28 cellular contexts compared by ENCODE assay signal in genomic region chr6:100177956-100178355, GRCh38.
DNase-seq lines count a peak whose midpoint lies in the region; ATAC-seq and TF ChIP-seq lines count a peak whose summit lies in the region.
"Had no signal": no experiment of that assay in that cellular context is flagged by ENCODE, and none has a peak within 500 bp of the region (broad histone marks: within the 10 kb centered on the region; RNA-seq: fewer than 3 reads in every experiment).

No MANE protein-coding gene starts in this region.

- H3K36me3 ChIP-seq in fibroblast of lung (ENCODE audit: control insufficient read depth, insufficient read depth, low read length) = no peaks in the 10 kb centered on the region
- H3K36me3 ChIP-seq: ascending aorta had no signal

- H3K4me2 ChIP-seq in fibroblast of lung (ENCODE audit: extremely low read depth, insufficient read depth, low read length) = no peak overlapping the region
- H3K4me2 ChIP-seq: hepatocyte had no signal

- no peaks in the 10 kb centered on the region for H3K9me3 ChIP-seq in fibroblast of lung (ENCODE audit: control insufficient read depth, insufficient read depth, low read depth, low read length)
- H3K9me3 ChIP-seq: ascending aorta had no signal

- H2AFZ ChIP-seq in fibroblast of lung (ENCODE audit: low read length) = no peak overlapping the region
- H2AFZ ChIP-seq: hepatocyte had no signal

- no peak overlapping the region for H3K4me3 ChIP-seq in AG10803 (ENCODE audit: low read length)
- H3K4me3 ChIP-seq in fibroblast of lung (replicated peaks in 1 of 4; ENCODE audit: control extremely low read depth in 1 of 4, insufficient read depth in 1 of 4, low read depth in 3 of 4, low read length in 4 of 4) = no peak overlapping the region
- H3K4me3 ChIP-seq: ascending aorta, hepatocyte had no signal

- H3K4me3 Mint-ChIP-seq in activated T-helper 2 cell treated with anti-CD3 and anti-CD28 coated beads, Interferon-gamma antibody, Interleukin-2, Interleukin-4, amounts not matched to agents 10 μg/mL and 5 μg/mL and 100 μg/mL, durations not matched to agents 14 hours and 24 hours and 36 hours (ENCODE audit: low read depth) = no peak overlapping the region
- H3K4me3 Mint-ChIP-seq in glutamatergic neuron (ENCODE audit: unreplicated experiment) = no peak overlapping the region
- H3K4me3 Mint-ChIP-seq: activated naive CD4-positive, alpha-beta T cell treated with anti-CD3 and anti-CD28 coated beads, Interleukin-2, amount 50 U/mL, for 24 hours; activated T-helper 1 cell treated with anti-CD3 and anti-CD28 coated beads, Interleukin-12 subunit alpha, Interleukin-12 subunit beta, Interleukin-2, Interleukin-4 antibody, amounts not matched to agents 30 ng/mL and 10 ng/mL and 1 ng/mL, durations not matched to agents 14 hours and 24 hours and 36 hours; naive thymus-derived CD4-positive, alpha-beta T cell; type B pancreatic cell had no signal

- H3K9ac ChIP-seq in fibroblast of lung (ENCODE audit: insufficient read depth, low read length) = no peak overlapping the region

- no peaks in the 10 kb centered on the region for H3K79me2 ChIP-seq in fibroblast of lung (ENCODE audit: control insufficient read depth, insufficient read depth, low read length)
- H3K79me2 ChIP-seq: hepatocyte had no signal

- no peaks in the 10 kb centered on the region for H3K36me3 Mint-ChIP-seq in activated T-helper 2 cell treated with anti-CD3 and anti-CD28 coated beads, Interferon-gamma antibody, Interleukin-2, Interleukin-4, amounts not matched to agents 10 μg/mL and 5 μg/mL and 100 μg/mL, durations not matched to agents 14 hours and 24 hours and 36 hours (ENCODE audit: low read depth)
- H3K36me3 Mint-ChIP-seq in glutamatergic neuron (ENCODE audit: unreplicated experiment) = no peaks in the 10 kb centered on the region
- H3K36me3 Mint-ChIP-seq: activated naive CD4-positive, alpha-beta T cell treated with anti-CD3 and anti-CD28 coated beads, Interleukin-2, amount 50 U/mL, for 24 hours; naive thymus-derived CD4-positive, alpha-beta T cell; type B pancreatic cell had no signal

- peaks cover 2% of the 10 kb centered on the region for H3K27me3 Mint-ChIP-seq in activated T-helper 2 cell treated with anti-CD3 and anti-CD28 coated beads, Interferon-gamma antibody, Interleukin-2, Interleukin-4, amounts not matched to agents 10 μg/mL and 5 μg/mL and 100 μg/mL, durations not matched to agents 14 hours and 24 hours and 36 hours (ENCODE audit: low read depth)
- peaks cover 4% of the 10 kb centered on the region for H3K27me3 Mint-ChIP-seq in glutamatergic neuron (ENCODE audit: unreplicated experiment)

- H3K9me3 Mint-ChIP-seq in activated T-helper 2 cell treated with anti-CD3 and anti-CD28 coated beads, Interferon-gamma antibody, Interleukin-2, Interleukin-4, amounts not matched to agents 10 μg/mL and 5 μg/mL and 100 μg/mL, durations not matched to agents 14 hours and 24 hours and 36 hours = no peaks in the 10 kb centered on the region
- no peaks in the 10 kb centered on the region for H3K9me3 Mint-ChIP-seq in glutamatergic neuron (ENCODE audit: unreplicated experiment)
- H3K9me3 Mint-ChIP-seq: activated naive CD4-positive, alpha-beta T cell treated with anti-CD3 and anti-CD28 coated beads, Interleukin-2, amount 50 U/mL, for 24 hours; activated T-helper 1 cell treated with anti-CD3 and anti-CD28 coated beads, Interleukin-12 subunit alpha, Interleukin-12 subunit beta, Interleukin-2, Interleukin-4 antibody, amounts not matched to agents 30 ng/mL and 10 ng/mL and 1 ng/mL, durations not matched to agents 14 hours and 24 hours and 36 hours; type B pancreatic cell had no signal

- H3K27ac ChIP-seq in fibroblast of lung (ENCODE audit: insufficient read depth, low read length) = no peak overlapping the region
- H3K27ac ChIP-seq: ascending aorta, hepatocyte had no signal

- DNase-seq in AG10803 (ENCODE audit: low read depth) (peak; percentile 88), M059J (ENCODE audit: low read depth) (peak; percentile 27), fibroblast of lung (ENCODE audit: low read depth in 2 of 2) (peak; percentile 5 to 25), myocyte (ENCODE audit: low read depth) (peak; percentile 61), glutamatergic neuron (no peak)
- no peak for DNase-seq in activated T-helper 2 cell treated with anti-CD3 and anti-CD28 coated beads, Interferon-gamma antibody, Interleukin-2, Interleukin-4, amounts not matched to agents 10 μg/mL and 5 μg/mL and 100 μg/mL, durations not matched to agents 14 hours and 24 hours and 36 hours (ENCODE audit: low spot score)
- DNase-seq: ACHN; activated CD4-positive, alpha-beta T cell treated with anti-CD3 and anti-CD28 coated beads, Interleukin-2, amount 50 U/mL, for 4 hours; activated CD8-positive, alpha-beta memory T cell treated with anti-CD3 and anti-CD28 coated beads, Interleukin-2, amount 50 U/mL, for 4 hours; central memory CD4-positive, alpha-beta T cell; dermis blood vessel endothelial cell; GDM1; KG1; naive thymus-derived CD4-positive, alpha-beta T cell; NCI-H146; NCI-H446 treated with DMSO at 0.1 percent for 48 hours; NCI-H82; occipital lobe; RPMI8226; small intestine had no signal

- intact Hi-C loops in activated T-helper 2 cell treated with anti-CD3 and anti-CD28 coated beads, Interferon-gamma antibody, Interleukin-2, Interleukin-4, amounts not matched to agents 10 μg/mL and 5 μg/mL and 100 μg/mL, durations not matched to agents 14 hours and 24 hours and 36 hours (cut with micrococcal nuclease) = no loop called here

- no peaks in the 10 kb centered on the region for H3K27me3 ChIP-seq in fibroblast of lung (ENCODE audit: control insufficient read depth, insufficient read depth, low read length)
- H3K27me3 ChIP-seq: ascending aorta, hepatocyte had no signal

- H3K4me1 ChIP-seq in fibroblast of lung (ENCODE audit: control insufficient read depth, extremely low read depth, insufficient read depth, low read length) = peaks cover 6% of the 10 kb centered on the region

- H3K4me1 Mint-ChIP-seq in activated T-helper 2 cell treated with anti-CD3 and anti-CD28 coated beads, Interferon-gamma antibody, Interleukin-2, Interleukin-4, amounts not matched to agents 10 μg/mL and 5 μg/mL and 100 μg/mL, durations not matched to agents 14 hours and 24 hours and 36 hours (ENCODE audit: low read depth) = peaks cover 19% of the 10 kb centered on the region
- H3K4me1 Mint-ChIP-seq in glutamatergic neuron (ENCODE audit: low read depth, unreplicated experiment) = peaks cover 25% of the 10 kb centered on the region
- H3K4me1 Mint-ChIP-seq: activated naive CD4-positive, alpha-beta T cell treated with anti-CD3 and anti-CD28 coated beads, Interleukin-2, amount 50 U/mL, for 24 hours had no signal

- no peaks in the 10 kb centered on the region for H4K20me1 ChIP-seq in fibroblast of lung (ENCODE audit: control insufficient read depth, extremely low read depth, insufficient read depth, low read length)

- no peak for TF ChIP-seq CTCF in AG10803 (conservative IDR thresholded peaks at IDR 0.05; ENCODE audit: low read length)
- TF ChIP-seq CTCF in fibroblast of lung (conservative IDR thresholded peaks at IDR 0.05 in 1 of 2, IDR thresholded peaks at IDR 0.05 in 1 of 2; ENCODE audit: low read depth in 1 of 2, low read length in 2 of 2) = no peak
- TF ChIP-seq CTCF in glutamatergic neuron (IDR thresholded peaks at IDR 0.05; ENCODE audit: partially characterized antibody, unreplicated experiment) = no peak

- ATAC-seq in HG02623 (IDR thresholded peaks at IDR 0.05; ENCODE audit: unreplicated experiment) (no peak), GM21723 (IDR thresholded peaks at IDR 0.05; ENCODE audit: unreplicated experiment) (no peak)
- ATAC-seq: HCT116; naive thymus-derived CD4-positive, alpha-beta T cell had no signal

- no peak overlapping the region for H3K27ac Mint-ChIP-seq in activated T-helper 2 cell treated with anti-CD3 and anti-CD28 coated beads, Interferon-gamma antibody, Interleukin-2, Interleukin-4, amounts not matched to agents 10 μg/mL and 5 μg/mL and 100 μg/mL, durations not matched to agents 14 hours and 24 hours and 36 hours
- H3K27ac Mint-ChIP-seq in glutamatergic neuron (ENCODE audit: unreplicated experiment) = no peak overlapping the region
- H3K27ac Mint-ChIP-seq: activated naive CD4-positive, alpha-beta T cell treated with anti-CD3 and anti-CD28 coated beads, Interleukin-2, amount 50 U/mL, for 24 hours; activated T-helper 1 cell treated with anti-CD3 and anti-CD28 coated beads, Interleukin-12 subunit alpha, Interleukin-12 subunit beta, Interleukin-2, Interleukin-4 antibody, amounts not matched to agents 30 ng/mL and 10 ng/mL and 1 ng/mL, durations not matched to agents 14 hours and 24 hours and 36 hours; naive thymus-derived CD4-positive, alpha-beta T cell; type B pancreatic cell had no signal

Comparison
In these comparisons a context has a peak if more than half of its experiments do, and no peak if none do; other contexts are left out.
1. DNase-seq: peak in AG10803 (single experiment), M059J (single experiment), fibroblast of lung (2 of 2) and myocyte (single experiment); none in activated T-helper 2 cell treated with anti-CD3 and anti-CD28 coated beads, Interferon-gamma antibody, Interleukin-2, Interleukin-4, amounts not matched to agents 10 μg/mL and 5 μg/mL and 100 μg/mL, durations not matched to agents 14 hours and 24 hours and 36 hours (single experiment) and glutamatergic neuron (single experiment).